ENCODE assay signal across 11 cellular contexts in the genomic region with DNA sequence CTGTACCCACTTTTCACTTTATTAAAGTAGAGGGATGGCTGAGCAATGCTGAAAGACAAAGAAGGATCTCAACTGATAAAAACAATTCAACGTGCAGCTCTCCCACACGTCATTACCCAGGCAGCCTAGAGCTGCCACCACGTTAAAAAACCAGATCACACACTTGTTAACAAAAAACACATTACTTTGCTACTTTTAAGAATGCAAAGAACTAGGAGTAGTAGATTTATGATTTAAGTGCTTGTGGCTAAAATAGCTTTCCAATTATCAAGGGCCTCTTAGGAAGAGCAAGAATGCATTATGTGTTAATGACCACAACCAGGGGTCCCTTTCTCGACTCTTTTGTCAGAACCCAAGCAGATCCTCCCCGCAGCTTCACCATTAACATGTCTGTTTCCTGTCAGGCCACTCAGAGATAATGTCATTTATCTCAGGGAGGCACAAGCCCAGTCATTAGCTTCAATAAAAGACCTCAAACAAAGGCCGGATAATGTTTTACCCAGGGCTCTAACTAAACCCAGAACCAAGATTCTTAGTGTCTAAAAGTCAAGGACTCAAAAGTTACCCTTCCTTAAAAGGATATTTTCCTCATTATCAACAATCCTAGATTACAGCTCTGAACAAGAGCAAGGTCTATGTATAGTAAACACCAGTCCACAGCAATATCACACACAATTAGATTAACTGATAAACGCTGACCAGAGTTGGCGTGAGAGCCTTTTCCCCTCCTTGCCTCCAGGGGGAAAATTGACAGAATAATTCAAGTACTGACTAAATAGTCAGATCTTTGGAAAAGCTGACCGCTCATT. TPM values are rescaled to one million over a fixed set of nuclear protein-coding genes. Genes with fewer than 3 reads are reported as not detected.
A peak's percentile ranks its signal among the peaks of the same experiment; 100 is the strongest.
DNase-seq lines count a peak whose midpoint lies in the region; ATAC-seq and TF ChIP-seq lines count a peak whose summit lies in the region.
"Had no signal": no experiment of that assay in that cellular context is flagged by ENCODE, and none has a peak within 500 bp of the region (broad histone marks: within the 10 kb centered on the region; RNA-seq: fewer than 3 reads in every experiment).

No MANE protein-coding gene starts in this region.

- no peak overlapping the region for H3K4me2 ChIP-seq in IMR-90 (ENCODE audit: low read depth, low read length)

- H3K9me1 ChIP-seq in IMR-90 (ENCODE audit: insufficient read depth, low read length) = 0 out of 2 replicates have a peak, but pooled peaks cover 3% of the 10 kb centered on the region

- H3K27me3 ChIP-seq in A673 (replicated peaks; ENCODE audit: insufficient read depth, low read depth, low read length, poor library complexity) = peaks cover 3% of the 10 kb centered on the region
- no peaks in the 10 kb centered on the region for H3K27me3 ChIP-seq in IMR-90 (ENCODE audit: control insufficient read depth, insufficient read depth, low read length)
- no peaks in the 10 kb centered on the region for H3K27me3 ChIP-seq in WERI-Rb-1 (ENCODE audit: insufficient read depth, low read depth, severe bottlenecking)
- peaks cover 0 to 11% of the 10 kb centered on the region in 2 donors for H3K27me3 ChIP-seq in left lung

- no peak overlapping the region for H3K9ac ChIP-seq in IMR-90 (ENCODE audit: low read depth, low read length)

- H2AFZ ChIP-seq in IMR-90 (replicated peaks; ENCODE audit: low read length, poor library complexity) = no peak overlapping the region

- H3K79me1 ChIP-seq in IMR-90 (ENCODE audit: low read depth in 1 of 2, low read length in 2 of 2) = peaks cover 15 to 46% of the 10 kb centered on the region in 2 experiments; a peak in 3 of 4 replicates

- H3K36me3 ChIP-seq in A673 (ENCODE audit: insufficient read depth, low read length, poor library complexity, severe bottlenecking) (no peaks in the 10 kb centered on the region), IMR-90 (ENCODE audit: control insufficient read depth, insufficient read depth, low read length) (peaks cover 2% of the 10 kb centered on the region; the same call in 1 of the 2 replicates), WERI-Rb-1 (peaks cover 5% of the 10 kb centered on the region), left lung (no peaks in the 10 kb centered on the region)

- no peak overlapping the region; the same call in 1 of the 2 replicates for H4K91ac ChIP-seq in IMR-90 (ENCODE audit: insufficient read depth, low read depth, low read length)

- peaks cover 43% of the 10 kb centered on the region for H3K4me1 ChIP-seq in A673 (ENCODE audit: insufficient read depth, low read length, poor library complexity, severe bottlenecking)
- peaks cover 10% of the 10 kb centered on the region for H3K4me1 ChIP-seq in IMR-90 (ENCODE audit: control insufficient read depth, insufficient read depth, low read length)
- H3K4me1 ChIP-seq in left lung = peaks cover 15 to 66% of the 10 kb centered on the region in 2 donors

- DNase-seq in A673 (ENCODE audit: low spot score) (peak; percentile 71), IMR-90 (no peak), WERI-Rb-1 (peak; percentile 43), left lung (no peak), SW 1271 (lab: John Stamatoyannopoulos, UW) (no peak), NOMO-1 treated with DMSO at 0.1 percent for 48 hours (lab: John Stamatoyannopoulos, UW; ENCODE audit: unreplicated experiment) (no peak)
- DNase-seq: activated naive CD8-positive, alpha-beta T cell treated with anti-CD3 and anti-CD28 coated beads, Interleukin-2, amount 10 ng/mL, durations not matched to agents 7 days and 5 days had no signal

- no peak overlapping the region for H2BK20ac ChIP-seq in IMR-90 (ENCODE audit: low read depth, low read length)

- no peak for ATAC-seq in IMR-90 (ENCODE audit: low read depth)
- no peak for ATAC-seq in left lung
- ATAC-seq in GM19455 (IDR thresholded peaks at IDR 0.05; ENCODE audit: unreplicated experiment) = no peak
- no peak for ATAC-seq in GM18505 (IDR thresholded peaks at IDR 0.05; ENCODE audit: unreplicated experiment)

- TF ChIP-seq RAD21 in IMR-90 (IDR thresholded peaks at IDR 0.05; ENCODE audit: low read length) = no peak

- H4K5ac ChIP-seq in IMR-90 (ENCODE audit: low read depth, low read length) = no peak overlapping the region

- no peak overlapping the region for H2BK5ac ChIP-seq in IMR-90 (ENCODE audit: low read depth, low read length, poor library complexity, severe bottlenecking)

- H3K14ac ChIP-seq in IMR-90 (replicated peaks; ENCODE audit: low read depth, low read length) = no peak overlapping the region

- no TSS peak for BruUV-seq in A673 (replicated peaks; lab: Mats Ljungman, UMichigan)
- no TSS peak for BruUV-seq in IMR-90 (replicated peaks; lab: Mats Ljungman, UMichigan)

- H3K23ac ChIP-seq in IMR-90 (ENCODE audit: low read depth, low read length) = no peak overlapping the region

- no peak overlapping the region for H2AK9ac ChIP-seq in IMR-90 (replicated peaks; ENCODE audit: low read depth, low read length, poor library complexity)

- no peak overlapping the region for H2BK15ac ChIP-seq in IMR-90 (ENCODE audit: low read depth, low read length)

- 0 out of 2 replicates have a peak, but pooled peaks have one; percentile 10 for TF ChIP-seq CTCF in A673 (conservative IDR thresholded peaks at IDR 0.05; ENCODE audit: low read depth, low read length)
- no peak for TF ChIP-seq CTCF in IMR-90 (conservative IDR thresholded peaks at IDR 0.05; ENCODE audit: low read depth, low read length)
- TF ChIP-seq CTCF in WERI-Rb-1 (IDR thresholded peaks at IDR 0.05; ENCODE audit: low read depth, low read length) = peak; percentile 28; the same call in 1 of the 2 replicates
- no peak for TF ChIP-seq CTCF in left lung (IDR thresholded peaks at IDR 0.05)

- H2BK120ac ChIP-seq in IMR-90 (ENCODE audit: low read depth, low read length) = peak overlapping the region; percentile 9; the same call in 1 of the 2 replicates

- H2AK5ac ChIP-seq in IMR-90 (ENCODE audit: low read depth, low read length) = no peak overlapping the region

- no peak overlapping the region for H3K27ac ChIP-seq in A673 (ENCODE audit: low read depth, low read length, poor library complexity, severe bottlenecking)
- no peak overlapping the region for H3K27ac ChIP-seq in IMR-90 (ENCODE audit: insufficient read depth, low read length)
- peak overlapping the region; percentile 78 for H3K27ac ChIP-seq in WERI-Rb-1
- peak overlapping the region; percentile 50 to 89 for H3K27ac ChIP-seq in left lung
- H3K27ac ChIP-seq: C4-2B, HL-60 had no signal

- H3K4ac ChIP-seq in IMR-90 (ENCODE audit: low read depth, low read length) = no peak overlapping the region

- POLR2A ChIA-PET in A673 (lab: Charles Lee; ENCODE audit: low non-redundant PET) = no interaction called here
- POLR2A ChIA-PET in IMR-90 (lab: Charles Lee; ENCODE audit: unreplicated experiment) = no interaction called here

- no peak overlapping the region for H3K56ac ChIP-seq in IMR-90 (ENCODE audit: extremely low read depth, insufficient read depth, low read length)

- no peak overlapping the region for H3K18ac ChIP-seq in IMR-90 (ENCODE audit: low read depth, low read length)

- in situ Hi-C loops in IMR-90 (cut with MboI; ENCODE audit: low sequenced_read_pairs) = no loop called here

- peaks cover 6% of the 10 kb centered on the region; the same call in 1 of the 2 replicates for H4K20me1 ChIP-seq in IMR-90 (ENCODE audit: insufficient read depth, low read length)

- dilution Hi-C loops in IMR-90 (cut with HindIII; ENCODE audit: low sequenced_read_pairs, unreplicated experiment) = no loop called here

- intact Hi-C loops in A673 (cut with micrococcal nuclease; ENCODE audit: unreplicated experiment) (loop anchor here (5.0 to 10.0 kb wide), 2 partner anchors 82 to 434 kb away; no protein-coding TSS in a partner anchor), IMR-90 (cut with micrococcal nuclease) (loop anchor here (5.0 kb wide), 1 partner anchor 1793 kb away; no protein-coding TSS in a partner anchor), left lung (cut with DNase I) (no loop called here)

- no peak overlapping the region for H3K4me3 ChIP-seq in A673 (ENCODE audit: low read depth, low read length, poor library complexity, severe bottlenecking)
- H3K4me3 ChIP-seq in IMR-90 (ENCODE audit: insufficient read depth, low read depth, low read length) = no peak overlapping the region
- H3K4me3 ChIP-seq in WERI-Rb-1 (ENCODE audit: low read depth, low read length) = peak overlapping the region; percentile 40
- H3K4me3 ChIP-seq in left lung = no peak overlapping the region

- TF ChIP-seq POLR2A in IMR-90 (IDR thresholded peaks at IDR 0.05; ENCODE audit: low read depth, low read length) (no peak), GM18505 (IDR thresholded peaks at IDR 0.05; ENCODE audit: borderline replicate concordance, extremely low read depth, insufficient read depth, insufficient read length) (no peak)

- no peak overlapping the region for H4K8ac ChIP-seq in IMR-90 (ENCODE audit: low read depth in 2 of 2, low read length in 2 of 2)

- whole genome bisulfite sequencing in IMR-90 (ENCODE audit: extremely low coverage in 2 of 2, insufficient read length in 1 of 2), 2 experiments = no CpG with 5 or more reads among the region's 9 CpGs

- H3K9me3 ChIP-seq in A673 (ENCODE audit: low read depth, low read length, poor library complexity, severe bottlenecking) (no peaks in the 10 kb centered on the region), IMR-90 (ENCODE audit: control insufficient read depth, insufficient read depth, low read length) (no peaks in the 10 kb centered on the region), WERI-Rb-1 (ENCODE audit: severe bottlenecking) (no peaks in the 10 kb centered on the region), left lung (no peaks in the 10 kb centered on the region)

- CTCF ChIA-PET in A673 (lab: Charles Lee) (interaction anchor here (0.9 kb wide), 1 partner anchor 8 kb away, joined by 5 read pairs; no protein-coding TSS in a partner anchor), IMR-90 (lab: Yijun Ruan, JAX) (no interaction called here)

TF ChIP-seq in IMR-90, 13 proteins besides CTCF, POLR2A, EP300 and RAD21 (continues in another document):
- TF ChIP-seq BHLHE40 (IDR thresholded peaks at IDR 0.05; ENCODE audit: low read depth, low read length) = no peak
- TF ChIP-seq, protein P1, sequence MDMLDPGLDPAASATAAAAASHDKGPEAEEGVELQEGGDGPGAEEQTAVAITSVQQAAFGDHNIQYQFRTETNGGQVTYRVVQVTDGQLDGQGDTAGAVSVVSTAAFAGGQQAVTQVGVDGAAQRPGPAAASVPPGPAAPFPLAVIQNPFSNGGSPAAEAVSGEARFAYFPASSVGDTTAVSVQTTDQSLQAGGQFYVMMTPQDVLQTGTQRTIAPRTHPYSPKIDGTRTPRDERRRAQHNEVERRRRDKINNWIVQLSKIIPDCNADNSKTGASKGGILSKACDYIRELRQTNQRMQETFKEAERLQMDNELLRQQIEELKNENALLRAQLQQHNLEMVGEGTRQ (IDR thresholded peaks at IDR 0.05; ENCODE audit: low read depth, low read length) = no peak
- no peak for TF ChIP-seq CHD1 (IDR thresholded peaks at IDR 0.05; ENCODE audit: low read depth, low read length)
- TF ChIP-seq RFX5 (IDR thresholded peaks at IDR 0.05; ENCODE audit: low read depth, low read length) = no peak
- TF ChIP-seq CEBPB (IDR thresholded peaks at IDR 0.05; ENCODE audit: low read depth, low read length) = no peak

RNA-seq across cellular contexts. Expression of a gene that starts 7.5 kb away (rescaled TPM):
- 1.9 and 2.4 TPM in 2 replicates for total RNA-seq in A673 (2021)
- 15.1 and 16.4 TPM in 2 replicates for total RNA-seq in IMR-90 (2012; rRNA removed)
- polyA plus RNA-seq in IMR-90 (2012; rRNA removed) = 9.8 TPM in 2 replicates
- polyA plus RNA-seq in IMR-90 (2012; cell fraction: cytosol; rRNA removed) = 2.7 and 5.9 TPM in 2 replicates
- polyA plus RNA-seq in IMR-90 (2012; cell fraction: nucleus; rRNA removed; ENCODE audit: low replicate concordance) = 10.3 and 27.2 TPM in 2 replicates
- total RNA-seq in left lung = 10 to 100 TPM; 21.9 to 24.0 TPM
- total RNA-seq: activated naive CD8-positive, alpha-beta T cell treated with anti-CD3 and anti-CD28 coated beads, Interleukin-2, amount 10 ng/mL, durations not matched to agents 7 days and 5 days had no signal

Comparison
In these comparisons a context has a peak if more than half of its experiments do, and no peak if none do; other contexts are left out.
1. DNase-seq: peak in A673 (single experiment) and WERI-Rb-1 (single experiment); none in IMR-90 (single experiment), left lung (0 of 2), SW 1271 (0 of 2) and NOMO-1 treated with DMSO at 0.1 percent for 48 hours (single experiment).
2. H3K27ac ChIP-seq: peak in WERI-Rb-1 (single experiment) and left lung (2 of 2); none in A673 (single experiment) and IMR-90 (single experiment).
3. CTCF ChIP-seq: peak in A673 (single experiment) and WERI-Rb-1 (single experiment); none in IMR-90 (single experiment) and left lung (0 of 2).
4. intact Hi-C loops: an anchor here in A673 (5.0 to 10.0 kb wide) and IMR-90 (5.0 kb wide); none called in left lung.